1 cellular context compared by ENCODE assay signal in genomic region chr1:34212673-34213072, GRCh38.
TF ChIP-seq lines count a peak whose summit lies in the region.

No MANE protein-coding gene starts in this region.

TF ChIP-seq in K562, 482 proteins besides CTCF, POLR2A, EP300 and RAD21 (continued from another document):
- no peak for TF ChIP-seq ARID4B (CRISPR knock-in tag; IDR thresholded peaks at IDR 0.05)
TF ChIP-seq in K562: peak in this region for 2.
